1 cellular context compared by ENCODE assay signal in the genomic region with DNA sequence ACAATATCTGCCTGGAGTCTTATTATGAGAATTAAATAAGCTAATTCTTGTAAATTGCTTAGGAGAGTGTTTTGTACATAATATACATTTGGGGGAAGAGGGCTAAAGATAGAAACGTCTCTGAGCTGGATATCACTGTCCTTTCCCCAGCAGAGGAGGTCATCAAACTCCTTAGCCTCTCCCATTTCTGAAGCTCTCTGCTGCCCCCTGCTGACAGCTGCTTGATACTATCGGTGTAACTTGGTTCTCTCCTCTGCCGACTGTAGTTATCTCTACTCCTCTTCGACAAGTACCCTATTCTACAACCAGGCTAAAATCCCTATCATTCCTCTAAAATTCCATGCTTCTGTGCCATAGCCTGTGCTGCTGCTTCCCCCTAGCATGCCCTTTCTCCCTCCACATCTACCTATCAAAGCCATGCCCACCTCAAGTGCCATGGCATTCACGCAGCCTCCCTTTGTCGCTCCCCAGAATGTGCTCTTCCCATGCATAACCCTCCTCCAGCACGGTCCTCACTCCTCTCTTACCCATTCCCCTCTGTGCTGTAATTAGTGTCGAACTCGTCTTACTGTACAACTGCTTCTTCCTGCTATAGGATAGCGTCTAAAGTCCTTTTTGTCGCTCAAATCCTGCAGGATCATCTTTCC.
TF ChIP-seq lines count a peak whose summit lies in the region.

No MANE protein-coding gene starts in this region.

TF ChIP-seq in HepG2, 621 proteins besides CTCF, POLR2A, EP300 and RAD21 (continued from another document):
- TF ChIP-seq, protein P1, sequence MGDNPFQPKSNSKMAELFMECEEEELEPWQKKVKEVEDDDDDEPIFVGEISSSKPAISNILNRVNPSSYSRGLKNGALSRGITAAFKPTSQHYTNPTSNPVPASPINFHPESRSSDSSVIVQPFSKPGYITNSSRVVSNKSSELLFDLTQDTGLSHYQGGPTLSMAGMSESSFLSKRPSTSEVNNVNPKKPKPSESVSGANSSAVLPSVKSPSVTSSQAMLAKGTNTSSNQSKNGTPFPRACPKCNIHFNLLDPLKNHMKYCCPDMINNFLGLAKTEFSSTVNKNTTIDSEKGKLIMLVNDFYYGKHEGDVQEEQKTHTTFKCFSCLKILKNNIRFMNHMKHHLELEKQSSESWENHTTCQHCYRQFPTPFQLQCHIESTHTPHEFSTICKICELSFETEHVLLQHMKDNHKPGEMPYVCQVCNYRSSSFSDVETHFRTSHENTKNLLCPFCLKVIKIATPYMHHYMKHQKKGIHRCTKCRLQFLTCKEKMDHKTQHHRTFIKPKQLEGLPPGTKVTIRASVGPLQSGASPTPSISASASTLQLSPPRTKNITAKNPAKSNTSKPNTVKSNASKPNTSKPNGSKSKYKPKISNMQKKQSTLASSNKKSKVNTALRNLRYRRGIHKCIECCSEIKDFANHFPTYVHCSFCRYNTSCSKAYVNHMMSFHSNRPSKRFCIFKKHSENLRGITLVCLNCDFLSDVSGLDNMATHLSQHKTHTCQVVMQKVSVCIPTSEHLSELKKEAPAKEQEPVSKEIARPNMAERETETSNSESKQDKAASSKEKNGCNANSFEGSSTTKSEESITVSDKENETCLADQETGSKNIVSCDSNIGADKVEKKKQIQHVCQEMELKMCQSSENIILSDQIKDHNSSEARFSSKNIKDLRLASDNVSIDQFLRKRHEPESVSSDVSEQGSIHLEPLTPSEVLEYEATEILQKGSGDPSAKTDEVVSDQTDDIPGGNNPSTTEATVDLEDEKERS (CRISPR knock-in tag; IDR thresholded peaks at IDR 0.05): no peak
- TF ChIP-seq ZNF816 (CRISPR knock-in tag; IDR thresholded peaks at IDR 0.05; ENCODE audit: borderline replicate concordance) (0 out of 2 replicates have a peak, but pooled peaks have one; percentile 56), MIER3 (CRISPR knock-in tag; IDR thresholded peaks at IDR 0.05; ENCODE audit: borderline replicate concordance) (0 out of 2 replicates have a peak, but pooled peaks have one; percentile 31), GABPA (IDR thresholded peaks at IDR 0.05; ENCODE audit: low read depth, low read length) (no peak), GABPA (CRISPR knock-in tag; IDR thresholded peaks at IDR 0.05; ENCODE audit: low read depth) (no peak), SSRP1 (CRISPR knock-in tag; IDR thresholded peaks at IDR 0.05) (no peak), ELF1 (CRISPR knock-in tag; IDR thresholded peaks at IDR 0.05) (no peak), SNAI1 (CRISPR knock-in tag; IDR thresholded peaks at IDR 0.05; ENCODE audit: borderline replicate concordance) (no peak), ZMYM4 (CRISPR knock-in tag; IDR thresholded peaks at IDR 0.05) (no peak), ZNF329 (CRISPR knock-in tag; IDR thresholded peaks at IDR 0.05; ENCODE audit: low read depth) (no peak), SMARCC2 (IDR thresholded peaks at IDR 0.05) (no peak), HNF4A (CRISPR knock-in tag; IDR thresholded peaks at IDR 0.05) (no peak), TCF7L2 (IDR thresholded peaks at IDR 0.05; ENCODE audit: low read depth, low read length) (no peak), STAG1 (CRISPR knock-in tag; IDR thresholded peaks at IDR 0.05) (peak; percentile 91), ZNF660 (CRISPR knock-in tag; IDR thresholded peaks at IDR 0.05; ENCODE audit: borderline replicate concordance, low read depth) (no peak), HNRNPL (IDR thresholded peaks at IDR 0.05; ENCODE audit: low read depth, low read length) (no peak), ZSCAN22 (CRISPR knock-in tag; IDR thresholded peaks at IDR 0.05) (no peak), ZBTB38 (CRISPR knock-in tag; IDR thresholded peaks at IDR 0.05) (no peak), ZFP41 (CRISPR knock-in tag; IDR thresholded peaks at IDR 0.05; ENCODE audit: borderline replicate concordance) (no peak)
- TF ChIP-seq, protein P2, sequence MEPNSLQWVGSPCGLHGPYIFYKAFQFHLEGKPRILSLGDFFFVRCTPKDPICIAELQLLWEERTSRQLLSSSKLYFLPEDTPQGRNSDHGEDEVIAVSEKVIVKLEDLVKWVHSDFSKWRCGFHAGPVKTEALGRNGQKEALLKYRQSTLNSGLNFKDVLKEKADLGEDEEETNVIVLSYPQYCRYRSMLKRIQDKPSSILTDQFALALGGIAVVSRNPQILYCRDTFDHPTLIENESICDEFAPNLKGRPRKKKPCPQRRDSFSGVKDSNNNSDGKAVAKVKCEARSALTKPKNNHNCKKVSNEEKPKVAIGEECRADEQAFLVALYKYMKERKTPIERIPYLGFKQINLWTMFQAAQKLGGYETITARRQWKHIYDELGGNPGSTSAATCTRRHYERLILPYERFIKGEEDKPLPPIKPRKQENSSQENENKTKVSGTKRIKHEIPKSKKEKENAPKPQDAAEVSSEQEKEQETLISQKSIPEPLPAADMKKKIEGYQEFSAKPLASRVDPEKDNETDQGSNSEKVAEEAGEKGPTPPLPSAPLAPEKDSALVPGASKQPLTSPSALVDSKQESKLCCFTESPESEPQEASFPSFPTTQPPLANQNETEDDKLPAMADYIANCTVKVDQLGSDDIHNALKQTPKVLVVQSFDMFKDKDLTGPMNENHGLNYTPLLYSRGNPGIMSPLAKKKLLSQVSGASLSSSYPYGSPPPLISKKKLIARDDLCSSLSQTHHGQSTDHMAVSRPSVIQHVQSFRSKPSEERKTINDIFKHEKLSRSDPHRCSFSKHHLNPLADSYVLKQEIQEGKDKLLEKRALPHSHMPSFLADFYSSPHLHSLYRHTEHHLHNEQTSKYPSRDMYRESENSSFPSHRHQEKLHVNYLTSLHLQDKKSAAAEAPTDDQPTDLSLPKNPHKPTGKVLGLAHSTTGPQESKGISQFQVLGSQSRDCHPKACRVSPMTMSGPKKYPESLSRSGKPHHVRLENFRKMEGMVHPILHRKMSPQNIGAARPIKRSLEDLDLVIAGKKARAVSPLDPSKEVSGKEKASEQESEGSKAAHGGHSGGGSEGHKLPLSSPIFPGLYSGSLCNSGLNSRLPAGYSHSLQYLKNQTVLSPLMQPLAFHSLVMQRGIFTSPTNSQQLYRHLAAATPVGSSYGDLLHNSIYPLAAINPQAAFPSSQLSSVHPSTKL (CRISPR knock-in tag; IDR thresholded peaks at IDR 0.05): no peak
- TF ChIP-seq, protein P3, sequence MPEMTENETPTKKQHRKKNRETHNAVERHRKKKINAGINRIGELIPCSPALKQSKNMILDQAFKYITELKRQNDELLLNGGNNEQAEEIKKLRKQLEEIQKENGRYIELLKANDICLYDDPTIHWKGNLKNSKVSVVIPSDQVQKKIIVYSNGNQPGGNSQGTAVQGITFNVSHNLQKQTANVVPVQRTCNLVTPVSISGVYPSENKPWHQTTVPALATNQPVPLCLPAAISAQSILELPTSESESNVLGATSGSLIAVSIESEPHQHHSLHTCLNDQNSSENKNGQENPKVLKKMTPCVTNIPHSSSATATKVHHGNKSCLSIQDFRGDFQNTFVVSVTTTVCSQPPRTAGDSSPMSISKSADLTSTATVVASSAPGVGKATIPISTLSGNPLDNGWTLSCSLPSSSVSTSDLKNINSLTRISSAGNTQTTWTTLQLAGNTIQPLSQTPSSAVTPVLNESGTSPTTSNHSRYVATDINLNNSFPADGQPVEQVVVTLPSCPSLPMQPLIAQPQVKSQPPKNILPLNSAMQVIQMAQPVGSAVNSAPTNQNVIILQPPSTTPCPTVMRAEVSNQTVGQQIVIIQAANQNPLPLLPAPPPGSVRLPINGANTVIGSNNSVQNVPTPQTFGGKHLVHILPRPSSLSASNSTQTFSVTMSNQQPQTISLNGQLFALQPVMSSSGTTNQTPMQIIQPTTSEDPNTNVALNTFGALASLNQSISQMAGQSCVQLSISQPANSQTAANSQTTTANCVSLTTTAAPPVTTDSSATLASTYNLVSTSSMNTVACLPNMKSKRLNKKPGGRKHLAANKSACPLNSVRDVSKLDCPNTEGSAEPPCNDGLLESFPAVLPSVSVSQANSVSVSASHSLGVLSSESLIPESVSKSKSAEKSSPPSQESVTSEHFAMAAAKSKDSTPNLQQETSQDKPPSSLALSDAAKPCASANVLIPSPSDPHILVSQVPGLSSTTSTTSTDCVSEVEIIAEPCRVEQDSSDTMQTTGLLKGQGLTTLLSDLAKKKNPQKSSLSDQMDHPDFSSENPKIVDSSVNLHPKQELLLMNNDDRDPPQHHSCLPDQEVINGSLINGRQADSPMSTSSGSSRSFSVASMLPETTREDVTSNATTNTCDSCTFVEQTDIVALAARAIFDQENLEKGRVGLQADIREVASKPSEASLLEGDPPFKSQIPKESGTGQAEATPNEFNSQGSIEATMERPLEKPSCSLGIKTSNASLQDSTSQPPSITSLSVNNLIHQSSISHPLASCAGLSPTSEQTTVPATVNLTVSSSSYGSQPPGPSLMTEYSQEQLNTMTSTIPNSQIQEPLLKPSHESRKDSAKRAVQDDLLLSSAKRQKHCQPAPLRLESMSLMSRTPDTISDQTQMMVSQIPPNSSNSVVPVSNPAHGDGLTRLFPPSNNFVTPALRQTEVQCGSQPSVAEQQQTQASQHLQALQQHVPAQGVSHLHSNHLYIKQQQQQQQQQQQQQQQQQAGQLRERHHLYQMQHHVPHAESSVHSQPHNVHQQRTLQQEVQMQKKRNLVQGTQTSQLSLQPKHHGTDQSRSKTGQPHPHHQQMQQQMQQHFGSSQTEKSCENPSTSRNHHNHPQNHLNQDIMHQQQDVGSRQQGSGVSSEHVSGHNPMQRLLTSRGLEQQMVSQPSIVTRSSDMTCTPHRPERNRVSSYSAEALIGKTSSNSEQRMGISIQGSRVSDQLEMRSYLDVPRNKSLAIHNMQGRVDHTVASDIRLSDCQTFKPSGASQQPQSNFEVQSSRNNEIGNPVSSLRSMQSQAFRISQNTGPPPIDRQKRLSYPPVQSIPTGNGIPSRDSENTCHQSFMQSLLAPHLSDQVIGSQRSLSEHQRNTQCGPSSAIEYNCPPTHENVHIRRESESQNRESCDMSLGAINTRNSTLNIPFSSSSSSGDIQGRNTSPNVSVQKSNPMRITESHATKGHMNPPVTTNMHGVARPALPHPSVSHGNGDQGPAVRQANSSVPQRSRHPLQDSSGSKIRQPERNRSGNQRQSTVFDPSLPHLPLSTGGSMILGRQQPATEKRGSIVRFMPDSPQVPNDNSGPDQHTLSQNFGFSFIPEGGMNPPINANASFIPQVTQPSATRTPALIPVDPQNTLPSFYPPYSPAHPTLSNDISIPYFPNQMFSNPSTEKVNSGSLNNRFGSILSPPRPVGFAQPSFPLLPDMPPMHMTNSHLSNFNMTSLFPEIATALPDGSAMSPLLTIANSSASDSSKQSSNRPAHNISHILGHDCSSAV (CRISPR knock-in tag; IDR thresholded peaks at IDR 0.05; ENCODE audit: borderline replicate concordance): no peak
- TF ChIP-seq, protein P4, sequence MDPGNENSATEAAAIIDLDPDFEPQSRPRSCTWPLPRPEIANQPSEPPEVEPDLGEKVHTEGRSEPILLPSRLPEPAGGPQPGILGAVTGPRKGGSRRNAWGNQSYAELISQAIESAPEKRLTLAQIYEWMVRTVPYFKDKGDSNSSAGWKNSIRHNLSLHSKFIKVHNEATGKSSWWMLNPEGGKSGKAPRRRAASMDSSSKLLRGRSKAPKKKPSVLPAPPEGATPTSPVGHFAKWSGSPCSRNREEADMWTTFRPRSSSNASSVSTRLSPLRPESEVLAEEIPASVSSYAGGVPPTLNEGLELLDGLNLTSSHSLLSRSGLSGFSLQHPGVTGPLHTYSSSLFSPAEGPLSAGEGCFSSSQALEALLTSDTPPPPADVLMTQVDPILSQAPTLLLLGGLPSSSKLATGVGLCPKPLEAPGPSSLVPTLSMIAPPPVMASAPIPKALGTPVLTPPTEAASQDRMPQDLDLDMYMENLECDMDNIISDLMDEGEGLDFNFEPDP (CRISPR knock-in tag; conservative IDR thresholded peaks at IDR 0.05): no peak
- TF ChIP-seq, protein P5, sequence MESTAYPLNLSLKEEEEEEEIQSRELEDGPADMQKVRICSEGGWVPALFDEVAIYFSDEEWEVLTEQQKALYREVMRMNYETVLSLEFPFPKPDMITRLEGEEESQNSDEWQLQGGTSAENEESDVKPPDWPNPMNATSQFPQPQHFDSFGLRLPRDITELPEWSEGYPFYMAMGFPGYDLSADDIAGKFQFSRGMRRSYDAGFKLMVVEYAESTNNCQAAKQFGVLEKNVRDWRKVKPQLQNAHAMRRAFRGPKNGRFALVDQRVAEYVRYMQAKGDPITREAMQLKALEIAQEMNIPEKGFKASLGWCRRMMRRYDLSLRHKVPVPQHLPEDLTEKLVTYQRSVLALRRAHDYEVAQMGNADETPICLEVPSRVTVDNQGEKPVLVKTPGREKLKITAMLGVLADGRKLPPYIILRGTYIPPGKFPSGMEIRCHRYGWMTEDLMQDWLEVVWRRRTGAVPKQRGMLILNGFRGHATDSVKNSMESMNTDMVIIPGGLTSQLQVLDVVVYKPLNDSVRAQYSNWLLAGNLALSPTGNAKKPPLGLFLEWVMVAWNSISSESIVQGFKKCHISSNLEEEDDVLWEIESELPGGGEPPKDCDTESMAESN (CRISPR knock-in tag; conservative IDR thresholded peaks at IDR 0.05): no peak
- TF ChIP-seq, protein P6, sequence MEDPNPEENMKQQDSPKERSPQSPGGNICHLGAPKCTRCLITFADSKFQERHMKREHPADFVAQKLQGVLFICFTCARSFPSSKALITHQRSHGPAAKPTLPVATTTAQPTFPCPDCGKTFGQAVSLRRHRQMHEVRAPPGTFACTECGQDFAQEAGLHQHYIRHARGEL (CRISPR knock-in tag; IDR thresholded peaks at IDR 0.05): 0 out of 2 replicates have a peak, but pooled peaks have one; percentile 24
- TF ChIP-seq, protein P7, sequence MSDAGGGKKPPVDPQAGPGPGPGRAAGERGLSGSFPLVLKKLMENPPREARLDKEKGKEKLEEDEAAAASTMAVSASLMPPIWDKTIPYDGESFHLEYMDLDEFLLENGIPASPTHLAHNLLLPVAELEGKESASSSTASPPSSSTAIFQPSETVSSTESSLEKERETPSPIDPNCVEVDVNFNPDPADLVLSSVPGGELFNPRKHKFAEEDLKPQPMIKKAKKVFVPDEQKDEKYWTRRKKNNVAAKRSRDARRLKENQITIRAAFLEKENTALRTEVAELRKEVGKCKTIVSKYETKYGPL (CRISPR knock-in tag; IDR thresholded peaks at IDR 0.05): no peak
- TF ChIP-seq, protein P8, sequence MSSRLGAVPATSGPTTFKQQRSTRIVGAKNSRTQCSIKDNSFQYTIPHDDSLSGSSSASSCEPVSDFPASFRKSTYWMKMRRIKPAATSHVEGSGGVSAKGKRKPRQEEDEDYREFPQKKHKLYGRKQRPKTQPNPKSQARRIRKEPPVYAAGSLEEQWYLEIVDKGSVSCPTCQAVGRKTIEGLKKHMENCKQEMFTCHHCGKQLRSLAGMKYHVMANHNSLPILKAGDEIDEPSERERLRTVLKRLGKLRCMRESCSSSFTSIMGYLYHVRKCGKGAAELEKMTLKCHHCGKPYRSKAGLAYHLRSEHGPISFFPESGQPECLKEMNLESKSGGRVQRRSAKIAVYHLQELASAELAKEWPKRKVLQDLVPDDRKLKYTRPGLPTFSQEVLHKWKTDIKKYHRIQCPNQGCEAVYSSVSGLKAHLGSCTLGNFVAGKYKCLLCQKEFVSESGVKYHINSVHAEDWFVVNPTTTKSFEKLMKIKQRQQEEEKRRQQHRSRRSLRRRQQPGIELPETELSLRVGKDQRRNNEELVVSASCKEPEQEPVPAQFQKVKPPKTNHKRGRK (CRISPR knock-in tag; IDR thresholded peaks at IDR 0.05): no peak
